Comparison of ENCODE assay signal across 8 cellular contexts in genomic region chr10:92691591-92692084, GRCh38. TPM values are rescaled to one million over a fixed set of nuclear protein-coding genes. Genes with fewer than 3 reads are reported as not detected.
DNase-seq lines count a peak whose midpoint lies in the region; ATAC-seq and TF ChIP-seq lines count a peak whose summit lies in the region.

No MANE protein-coding gene starts in this region.

- peaks cover 63% of the 10 kb centered on the region for H3K27me3 Mint-ChIP-seq in activated CD8-positive, alpha-beta T cell treated with anti-CD3 and anti-CD28 coated beads, Interleukin-2, amount 10 ng/mL, durations not matched to agents 7 days and 5 days (ENCODE audit: low read depth)

- H3K9me2 ChIP-seq in HCT116 (ENCODE audit: insufficient read depth) (no peaks in the 10 kb centered on the region), hepatocyte (replicated peaks; ENCODE audit: insufficient read depth) (no peaks in the 10 kb centered on the region)

- H3K4me3 Mint-ChIP-seq in activated CD8-positive, alpha-beta T cell treated with anti-CD3 and anti-CD28 coated beads, Interleukin-2, amount 10 ng/mL, durations not matched to agents 7 days and 5 days: peak overlapping the region; percentile 1

- H3K9ac ChIP-seq in HCT116 (ENCODE audit: low read length) (no peak overlapping the region), skeletal muscle tissue (ENCODE audit: low read depth in 1 of 3, low read length in 3 of 3) (peak overlapping the region in 1 of 3 donors; percentile 64)

- RAD21 ChIA-PET in HCT116 (lab: Charles Lee; ENCODE audit: low non-redundant PET in 1 of 2, low total read pairs in 2 of 2, uncharacterized antibody in 2 of 2, unreplicated experiment in 2 of 2): no interaction called here

- no peak for TF ChIP-seq POLR2A in HCT116 (IDR thresholded peaks at IDR 0.05; ENCODE audit: borderline replicate concordance, extremely low read depth, insufficient read depth, insufficient read length)

- H2AFZ ChIP-seq in HCT116 (ENCODE audit: low read depth, low read length, poor library complexity, severe bottlenecking) (no peak overlapping the region), hepatocyte (no peak overlapping the region)

- H3K79me2 ChIP-seq in HCT116 (ENCODE audit: insufficient read depth, low read length): peaks cover 12% of the 10 kb centered on the region; the same call in 1 of the 2 replicates
- no peaks in the 10 kb centered on the region for H3K79me2 ChIP-seq in hepatocyte

- POLR2A ChIA-PET in HCT116 (lab: Charles Lee): no interaction called here
- POLR2A ChIA-PET in activated CD8-positive, alpha-beta T cell treated with anti-CD3 and anti-CD28 coated beads, Interleukin-2, amount 10 ng/mL, durations not matched to agents 7 days and 5 days (lab: Charles Lee): no interaction called here

- DNase-seq in HCT116 (ENCODE audit: low read depth, low spot score) (no peak), hepatocyte (ENCODE audit: low spot score) (no peak), EL (no peak), COLO829 (ENCODE audit: low spot score) (no peak)
- DNase-seq in activated CD8-positive, alpha-beta T cell treated with anti-CD3 and anti-CD28 coated beads, Interleukin-2, amount 10 ng/mL, durations not matched to agents 7 days and 5 days: peak; percentile 38

- H3K27me3 ChIP-seq in HCT116 (ENCODE audit: insufficient read depth, low read length): no peaks in the 10 kb centered on the region
- H3K27me3 ChIP-seq in hepatocyte: peaks cover 84% of the 10 kb centered on the region
- peaks cover 41 to 47% (median 47%) of the 10 kb centered on the region in 3 donors for H3K27me3 ChIP-seq in skeletal muscle tissue (ENCODE audit: control insufficient read depth in 3 of 3, insufficient read depth in 3 of 3, low read length in 3 of 3)

- peak overlapping the region; percentile 95; the same call in 1 of the 2 replicates for H3K4me2 ChIP-seq in HCT116 (ENCODE audit: low read length)
- peak overlapping the region; percentile 75 for H3K4me2 ChIP-seq in hepatocyte

- H3K9me3 ChIP-seq in HCT116 (ENCODE audit: control insufficient read depth in 1 of 2, insufficient read depth in 1 of 2, low read depth in 1 of 2, low read length in 2 of 2) (no peaks in the 10 kb centered on the region), hepatocyte (ENCODE audit: low read depth) (no peaks in the 10 kb centered on the region), skeletal muscle tissue (ENCODE audit: control insufficient read depth in 3 of 3, low read length in 3 of 3) (no peaks in the 10 kb centered on the region)

- no peaks in the 10 kb centered on the region for H3K36me3 Mint-ChIP-seq in activated CD8-positive, alpha-beta T cell treated with anti-CD3 and anti-CD28 coated beads, Interleukin-2, amount 10 ng/mL, durations not matched to agents 7 days and 5 days (ENCODE audit: low read depth)

- H3K4me3 ChIP-seq in HCT116 (replicated peaks in 1 of 2; ENCODE audit: low read depth in 1 of 2, low read length in 2 of 2) (no peak overlapping the region), hepatocyte (no peak overlapping the region), skeletal muscle tissue (ENCODE audit: low read length in 3 of 3) (peak overlapping the region; percentile 39 to 64 (median 43))

- peaks cover 28% of the 10 kb centered on the region for H3K4me1 Mint-ChIP-seq in activated CD8-positive, alpha-beta T cell treated with anti-CD3 and anti-CD28 coated beads, Interleukin-2, amount 10 ng/mL, durations not matched to agents 7 days and 5 days (ENCODE audit: low read depth)

- intact Hi-C loops in HCT116 (cut with micrococcal nuclease): no loop called here

- no peak for TF ChIP-seq RAD21 in HCT116 (IDR thresholded peaks at IDR 0.05; ENCODE audit: low read depth)

- no peak for TF ChIP-seq CTCF in HCT116 (IDR thresholded peaks at IDR 0.05 in 2 of 3, conservative IDR thresholded peaks at IDR 0.05 in 1 of 3; ENCODE audit: borderline replicate concordance in 1 of 3, insufficient read depth in 1 of 3, low read depth in 2 of 3, low read length in 2 of 3)
- TF ChIP-seq CTCF in hepatocyte (IDR thresholded peaks at IDR 0.05; ENCODE audit: poor library complexity): no peak

- BruUV-seq in HCT116 (replicated peaks; lab: Mats Ljungman, UMichigan): no TSS peak

- no peak for ATAC-seq in HCT116
- peak; percentile 5 for ATAC-seq in activated CD8-positive, alpha-beta T cell treated with anti-CD3 and anti-CD28 coated beads, Interleukin-2, amount 10 ng/mL, durations not matched to agents 7 days and 5 days
- ATAC-seq in GM19023 (IDR thresholded peaks at IDR 0.05; ENCODE audit: unreplicated experiment): no peak
- ATAC-seq in GM21737 (IDR thresholded peaks at IDR 0.05; ENCODE audit: unreplicated experiment): no peak

- peaks cover 0 to 16% of the 10 kb centered on the region in 2 experiments; a peak in 3 of 4 replicates for H3K4me1 ChIP-seq in HCT116 (ENCODE audit: control insufficient read depth in 1 of 2, insufficient read depth in 2 of 2, low read length in 2 of 2)
- H3K4me1 ChIP-seq in hepatocyte (ENCODE audit: insufficient read depth): peaks cover 14% of the 10 kb centered on the region
- peaks cover 0 to 8% (median 6%) of the 10 kb centered on the region in 3 donors for H3K4me1 ChIP-seq in skeletal muscle tissue (ENCODE audit: control insufficient read depth in 3 of 3, insufficient read depth in 3 of 3, low read length in 3 of 3)

- H3K36me3 ChIP-seq in HCT116 (ENCODE audit: control insufficient read depth in 1 of 2, insufficient read depth in 2 of 2, low read length in 2 of 2) (peaks cover 0 to 7% of the 10 kb centered on the region in 2 experiments; a peak in 1 of 4 replicates), hepatocyte (replicated peaks; ENCODE audit: insufficient read depth, low read depth) (no peaks in the 10 kb centered on the region), skeletal muscle tissue (ENCODE audit: control insufficient read depth in 3 of 3, insufficient read depth in 3 of 3, low read length in 3 of 3) (no peaks in the 10 kb centered on the region)

- H3K27ac Mint-ChIP-seq in activated CD8-positive, alpha-beta T cell treated with anti-CD3 and anti-CD28 coated beads, Interleukin-2, amount 10 ng/mL, durations not matched to agents 7 days and 5 days: peak overlapping the region; percentile 57

- CTCF ChIA-PET in HCT116 (lab: Charles Lee): no interaction called here
- CTCF ChIA-PET in activated CD8-positive, alpha-beta T cell treated with anti-CD3 and anti-CD28 coated beads, Interleukin-2, amount 10 ng/mL, durations not matched to agents 7 days and 5 days (lab: Charles Lee): interaction anchor here (1.1 kb wide), 1 partner anchor 151 kb away, joined by 3 read pairs; no protein-coding TSS in a partner anchor

- WGBS in hepatocyte (ENCODE audit: low lambda C conversion rate, missing lambda C conversion rate): 25% methylated on average over 35 of the region's 35 CpGs

- H3K27ac ChIP-seq in HCT116 (ENCODE audit: low read depth, low read length): no peak overlapping the region
- H3K27ac ChIP-seq in hepatocyte: no peak overlapping the region
- peak overlapping the region; percentile 70 for H3K27ac ChIP-seq in skeletal muscle tissue (ENCODE audit: low read depth, low read length)

- H3K9me3 Mint-ChIP-seq in activated CD8-positive, alpha-beta T cell treated with anti-CD3 and anti-CD28 coated beads, Interleukin-2, amount 10 ng/mL, durations not matched to agents 7 days and 5 days (ENCODE audit: insufficient read depth): no peaks in the 10 kb centered on the region

- H4K20me1 ChIP-seq in HCT116 (ENCODE audit: insufficient read depth) (no peaks in the 10 kb centered on the region), hepatocyte (ENCODE audit: insufficient read depth, poor library complexity, severe bottlenecking) (no peaks in the 10 kb centered on the region)

TF ChIP-seq in HCT116, 20 proteins besides CTCF, POLR2A, EP300 and RAD21:
- TF ChIP-seq, protein P1, sequence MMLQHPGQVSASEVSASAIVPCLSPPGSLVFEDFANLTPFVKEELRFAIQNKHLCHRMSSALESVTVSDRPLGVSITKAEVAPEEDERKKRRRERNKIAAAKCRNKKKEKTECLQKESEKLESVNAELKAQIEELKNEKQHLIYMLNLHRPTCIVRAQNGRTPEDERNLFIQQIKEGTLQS (IDR thresholded peaks at IDR 0.05): no peak

RNA-seq across cellular contexts. Expression of gene HHEX, which starts 1.9 kb away (rescaled TPM):
- total RNA-seq in HCT116 (2021; ENCODE audit: unreplicated experiment) (11.0 TPM), hepatocyte (13.0 and 15.1 TPM in 2 replicates), skeletal muscle tissue (3.1 TPM)
- polyA plus RNA-seq in HCT116 (2012): 2.9 and 4.9 TPM in 2 replicates
- under 1 TPM in 1 of 2 experiments, not detected in 1; 0.13 TPM for total RNA-seq in activated CD8-positive, alpha-beta T cell treated with anti-CD3 and anti-CD28 coated beads, Interleukin-2, amount 10 ng/mL, durations not matched to agents 7 days and 5 days
- 14.2 and 18.4 TPM in 2 replicates for polyA plus RNA-seq in hepatocyte

Comparison
In these comparisons a context has a peak if more than half of its experiments do, and no peak if none do; other contexts are left out.
1. H3K4me3 ChIP-seq: peak in skeletal muscle tissue (3 of 3); none in HCT116 (0 of 2) and hepatocyte (single experiment).